20 cellular contexts compared by ENCODE assay signal in the genomic region with DNA sequence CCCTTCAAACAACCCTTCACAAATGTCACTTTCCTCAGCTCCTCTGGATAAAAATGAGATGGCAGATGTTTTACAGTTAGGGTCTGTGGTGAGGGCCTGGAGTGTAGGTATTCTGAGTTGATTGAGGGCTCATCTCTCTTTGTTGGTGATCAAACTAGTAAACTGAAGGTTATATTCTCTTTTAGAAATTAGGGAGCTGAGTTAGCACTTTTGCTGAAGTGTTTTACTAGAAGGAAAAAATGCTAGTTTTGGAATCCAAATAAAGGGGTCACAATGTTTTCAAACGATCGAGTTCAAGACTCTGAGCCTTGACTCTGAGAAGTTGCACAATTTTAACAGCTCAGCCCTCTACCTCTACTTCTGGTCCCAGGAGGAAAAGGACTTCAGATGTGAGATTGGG.
"Had no signal": no experiment of that assay in that cellular context is flagged by ENCODE, and none has a peak within 500 bp of the region (broad histone marks: within the 10 kb centered on the region; RNA-seq: fewer than 3 reads in every experiment).

No MANE protein-coding gene starts in this region.

- H3K27ac ChIP-seq: coronary artery, heart right ventricle, parathyroid adenoma, psoas muscle, suprapubic skin, thyroid gland had no signal

- H3K9me3 ChIP-seq: heart right ventricle, psoas muscle, suprapubic skin, thyroid gland had no signal

- H3K27me3 ChIP-seq: heart right ventricle, suprapubic skin, thyroid gland had no signal

- H3K9ac ChIP-seq: parathyroid adenoma had no signal

- ATAC-seq: esophagus mucosa, left lobe of liver, psoas muscle, sciatic nerve had no signal

- DNase-seq: effector CD4-positive, alpha-beta T cell; heart right ventricle; hypothalamus; islet precursor cell; mammary epithelial cell; psoas muscle; retina; stimulated activated CD4-positive, alpha-beta T cell treated with anti-CD3 and anti-CD28 coated beads, Interleukin-2, amount 100 ng/mL, for 24 hours; stimulated activated CD4-positive, alpha-beta T cell treated with anti-CD3 and anti-CD28 coated beads, Interleukin-4, amount 100 ng/mL, for 4 hours; stimulated activated naive CD4-positive, alpha-beta T cell treated with Interleukin-2 at 50 U/mL for 16 hours; thyroid gland had no signal

- H3K4me3 ChIP-seq: coronary artery, heart right ventricle, psoas muscle, suprapubic skin, thyroid gland had no signal

- FAIRE-seq: endometrium, frontal cortex, urothelium cell line had no signal

- H2AFZ ChIP-seq: parathyroid adenoma had no signal
